ENCODE assay signal across 18 cellular contexts in genomic region chr5:41841325-41841724, GRCh38.
"Had no signal": no experiment of that assay in that cellular context is flagged by ENCODE, and none has a peak within 500 bp of the region (broad histone marks: within the 10 kb centered on the region; RNA-seq: fewer than 3 reads in every experiment).

No MANE protein-coding gene starts in this region.

- ATAC-seq: activated CD8-positive, alpha-beta T cell treated with anti-CD3 and anti-CD28 coated beads for 36 hours; activated naive CD8-positive, alpha-beta T cell treated with anti-CD3 and anti-CD28 coated beads, Interleukin-2, amount 50 U/mL, for 24 hours; natural killer cell treated with Interleukin-12 subunit alpha and Interleukin-12 subunit beta and Interleukin-15 and Interleukin-18, amount 100 ng/mL, for 72 hours; stimulated activated naive CD8-positive, alpha-beta T cell treated with anti-CD3 and anti-CD28 coated beads, Interleukin-15, amount 100 ng/mL, for 72 hours had no signal

- H3K27ac Mint-ChIP-seq: activated CD4-positive, alpha-beta T cell treated with anti-CD3 and anti-CD28 coated beads, Interleukin-2, amount 10 ng/mL, durations not matched to agents 24 days and 14 days; activated CD8-positive, alpha-beta T cell treated with anti-CD3 and anti-CD28 coated beads for 36 hours; activated naive CD4-positive, alpha-beta T cell treated with anti-CD3 and anti-CD28 coated beads for 36 hours; activated naive CD8-positive, alpha-beta T cell treated with anti-CD3 and anti-CD28 coated beads, Interleukin-2, amount 50 U/mL, for 24 hours; natural killer cell treated with Interleukin-12 subunit alpha and Interleukin-12 subunit beta and Interleukin-15 and Interleukin-18, amount 100 ng/mL, for 72 hours; stimulated activated naive CD8-positive, alpha-beta T cell treated with anti-CD3 and anti-CD28 coated beads, Interleukin-15, amount 100 ng/mL, for 72 hours had no signal

- H3K4me3 ChIP-seq: esophagus squamous epithelium, skin epidermis, suprapubic skin, vagina had no signal

- H3K36me3 Mint-ChIP-seq: natural killer cell treated with Interleukin-12 subunit alpha and Interleukin-12 subunit beta and Interleukin-15 and Interleukin-18, amount 100 ng/mL, for 72 hours had no signal

- DNase-seq: activated CD4-positive, alpha-beta T cell treated with anti-CD3 and anti-CD28 coated beads, Interleukin-2, amount 10 ng/mL, durations not matched to agents 24 days and 14 days; activated CD8-positive, alpha-beta T cell treated with anti-CD3 and anti-CD28 coated beads for 36 hours; activated naive CD4-positive, alpha-beta T cell treated with anti-CD3 and anti-CD28 coated beads for 36 hours; activated naive CD8-positive, alpha-beta T cell treated with anti-CD3 and anti-CD28 coated beads, Interleukin-2, amount 50 U/mL, for 24 hours; activated T-cell treated with anti-CD3 and anti-CD28 coated beads, Interleukin-2, amount 50 U/mL, for 1 hour; anterior cingulate cortex; effector CD8-positive, alpha-beta T cell; esophagus squamous epithelium; hypothalamus; mesendoderm; retina; stimulated activated naive CD8-positive, alpha-beta T cell treated with anti-CD3 and anti-CD28 coated beads, Interleukin-15, amount 100 ng/mL, for 72 hours; T1000; trophoblast cell had no signal

- H3K9me3 Mint-ChIP-seq: activated CD4-positive, alpha-beta T cell treated with anti-CD3 and anti-CD28 coated beads, Interleukin-2, amount 10 ng/mL, durations not matched to agents 24 days and 14 days; activated CD8-positive, alpha-beta T cell treated with anti-CD3 and anti-CD28 coated beads for 36 hours; activated naive CD4-positive, alpha-beta T cell treated with anti-CD3 and anti-CD28 coated beads for 36 hours; activated naive CD8-positive, alpha-beta T cell treated with anti-CD3 and anti-CD28 coated beads, Interleukin-2, amount 50 U/mL, for 24 hours; natural killer cell treated with Interleukin-12 subunit alpha and Interleukin-12 subunit beta and Interleukin-15 and Interleukin-18, amount 100 ng/mL, for 72 hours; stimulated activated naive CD8-positive, alpha-beta T cell treated with anti-CD3 and anti-CD28 coated beads, Interleukin-15, amount 100 ng/mL, for 72 hours had no signal
